ENCODE assay signal across 14 cellular contexts in the genomic region with DNA sequence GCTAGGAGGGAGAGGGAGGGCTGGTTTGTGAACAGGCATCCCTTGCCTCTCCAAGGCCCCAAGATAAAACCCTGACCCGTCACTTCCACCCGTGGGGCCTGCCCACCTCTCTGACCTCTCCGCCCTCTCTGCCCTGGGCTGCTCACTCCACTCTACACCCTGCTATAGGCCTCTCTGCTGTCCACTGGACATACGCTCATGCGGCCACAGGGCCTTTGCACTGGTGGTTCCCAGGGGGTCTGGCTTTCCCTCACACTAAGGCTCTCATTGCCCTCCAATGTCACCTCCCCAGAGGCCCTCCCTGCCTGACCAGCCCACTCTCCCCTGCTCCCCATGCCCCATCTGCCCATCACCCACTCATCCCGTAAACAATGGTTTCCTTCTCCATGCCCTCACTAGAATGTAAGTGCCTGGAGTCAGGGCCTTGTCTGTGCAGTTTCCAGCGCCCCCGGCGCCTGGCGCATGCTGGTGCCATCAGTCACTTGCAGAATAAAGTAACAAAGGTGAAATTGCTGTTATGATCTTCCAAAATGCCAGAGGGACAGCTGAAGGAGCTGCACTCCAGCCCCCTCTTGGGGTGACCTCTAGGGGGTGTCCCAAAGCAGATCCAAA.
DNase-seq lines count a peak whose midpoint lies in the region; ATAC-seq and TF ChIP-seq lines count a peak whose summit lies in the region.
"Had no signal": no experiment of that assay in that cellular context is flagged by ENCODE, and none has a peak within 500 bp of the region (broad histone marks: within the 10 kb centered on the region; RNA-seq: fewer than 3 reads in every experiment).

No MANE protein-coding gene starts in this region.

- 91% methylated on average over 10 of the region's 10 CpGs for WGBS in right cardiac atrium

- intact Hi-C loops in right cardiac atrium (cut with DNase I) (loop anchor here in 1 of 4 donors (10.0 kb wide), 1 partner anchor 146 kb away; no protein-coding TSS in a partner anchor), left cardiac atrium (cut with DNase I) (loop anchor here (10.0 kb wide), 2 partner anchors 56 to 86 kb away; no protein-coding TSS in a partner anchor), uterus (cut with DNase I; ENCODE audit: low total_unique reads) (no loop called here)

- H3K4me1 Mint-ChIP-seq in endothelial cell (ENCODE audit: unreplicated experiment) = no peaks in the 10 kb centered on the region
- H3K4me1 Mint-ChIP-seq in osteocyte (ENCODE audit: unreplicated experiment) = peaks cover 39% of the 10 kb centered on the region
- H3K4me1 Mint-ChIP-seq: CD14-positive monocyte had no signal

- H3K27ac Mint-ChIP-seq in endothelial cell (ENCODE audit: unreplicated experiment) (peak overlapping the region; percentile 42), osteocyte (ENCODE audit: unreplicated experiment) (peak overlapping the region; percentile 65)
- H3K27ac Mint-ChIP-seq: activated CD8-positive, alpha-beta T cell treated with anti-CD3 and anti-CD28 coated beads for 36 hours had no signal

- H3K9me3 Mint-ChIP-seq in endothelial cell (ENCODE audit: unreplicated experiment) (no peaks in the 10 kb centered on the region), osteocyte (ENCODE audit: unreplicated experiment) (no peaks in the 10 kb centered on the region)
- H3K9me3 Mint-ChIP-seq: activated CD8-positive, alpha-beta T cell treated with anti-CD3 and anti-CD28 coated beads for 36 hours had no signal

- H3K27me3 Mint-ChIP-seq in endothelial cell (ENCODE audit: unreplicated experiment) = peaks cover 7% of the 10 kb centered on the region
- no peaks in the 10 kb centered on the region for H3K27me3 Mint-ChIP-seq in osteocyte (ENCODE audit: unreplicated experiment)
- H3K27me3 Mint-ChIP-seq: activated CD8-positive, alpha-beta T cell treated with anti-CD3 and anti-CD28 coated beads for 36 hours had no signal

- DNase-seq in right cardiac atrium (no peak), left cardiac atrium (no peak), endothelial cell (ENCODE audit: low spot score) (no peak), osteocyte (ENCODE audit: extremely low spot score, unreplicated experiment) (no peak), uterus (no peak), dedifferentiated amniotic fluid mesenchymal stem cell (ENCODE audit: extremely low spot score) (no peak)
- no peak for DNase-seq in stimulated activated CD4-positive, alpha-beta T cell treated with anti-CD3 and anti-CD28 coated beads, Interleukin-2, amount 100 ng/mL, for 24 hours
- DNase-seq: activated CD8-positive, alpha-beta T cell treated with anti-CD3 and anti-CD28 coated beads for 36 hours; amniotic stem cell; glutamatergic neuron; NCI-H510A; stimulated activated CD4-positive, alpha-beta T cell treated with anti-CD3 and anti-CD28 coated beads, Interleukin-2, amount 100 ng/mL, for 48 hours had no signal

- H3K36me3 Mint-ChIP-seq in endothelial cell (ENCODE audit: low read depth, unreplicated experiment) = peaks cover 15% of the 10 kb centered on the region
- peaks cover 6% of the 10 kb centered on the region for H3K36me3 Mint-ChIP-seq in osteocyte (ENCODE audit: unreplicated experiment)

- no peaks in the 10 kb centered on the region for H3K36me3 ChIP-seq in uterus

- H3K27ac ChIP-seq in right cardiac atrium (ENCODE audit: low read length) (peak overlapping the region; percentile 91), uterus (peak overlapping the region; percentile 91)

- H3K4me3 ChIP-seq in right cardiac atrium (ENCODE audit: low read length) (no peak overlapping the region), uterus (no peak overlapping the region)

- TF ChIP-seq POLR2A in uterus (IDR thresholded peaks at IDR 0.05) = no peak

- H3K4me3 Mint-ChIP-seq in endothelial cell (ENCODE audit: unreplicated experiment) (no peak overlapping the region), osteocyte (ENCODE audit: unreplicated experiment) (no peak overlapping the region)
- H3K4me3 Mint-ChIP-seq: activated CD8-positive, alpha-beta T cell treated with anti-CD3 and anti-CD28 coated beads for 36 hours; CD14-positive monocyte had no signal

- H3K4me1 ChIP-seq in right cardiac atrium (ENCODE audit: control insufficient read depth, insufficient read depth, low read length) (peaks cover 4% of the 10 kb centered on the region), uterus (peaks cover 13 to 24% of the 10 kb centered on the region in 2 donors)

- H3K27me3 ChIP-seq in right cardiac atrium (ENCODE audit: control insufficient read depth, insufficient read depth) = no peaks in the 10 kb centered on the region
- no peaks in the 10 kb centered on the region for H3K27me3 ChIP-seq in uterus

- TF ChIP-seq CTCF in endothelial cell (IDR thresholded peaks at IDR 0.05; ENCODE audit: unreplicated experiment) (no peak), osteocyte (IDR thresholded peaks at IDR 0.05) (no peak), uterus (IDR thresholded peaks at IDR 0.05) (no peak)

- ATAC-seq in right cardiac atrium (peak in 1 of 2 donors; percentile 0), left cardiac atrium (no peak), HG02970 (IDR thresholded peaks at IDR 0.05; ENCODE audit: low FRiP score, unreplicated experiment) (no peak)
- ATAC-seq: activated CD8-positive, alpha-beta T cell treated with anti-CD3 and anti-CD28 coated beads for 36 hours had no signal

- H3K9me3 ChIP-seq in right cardiac atrium (ENCODE audit: control insufficient read depth, low read length) (no peaks in the 10 kb centered on the region), uterus (no peaks in the 10 kb centered on the region)
